In the genomic region with DNA sequence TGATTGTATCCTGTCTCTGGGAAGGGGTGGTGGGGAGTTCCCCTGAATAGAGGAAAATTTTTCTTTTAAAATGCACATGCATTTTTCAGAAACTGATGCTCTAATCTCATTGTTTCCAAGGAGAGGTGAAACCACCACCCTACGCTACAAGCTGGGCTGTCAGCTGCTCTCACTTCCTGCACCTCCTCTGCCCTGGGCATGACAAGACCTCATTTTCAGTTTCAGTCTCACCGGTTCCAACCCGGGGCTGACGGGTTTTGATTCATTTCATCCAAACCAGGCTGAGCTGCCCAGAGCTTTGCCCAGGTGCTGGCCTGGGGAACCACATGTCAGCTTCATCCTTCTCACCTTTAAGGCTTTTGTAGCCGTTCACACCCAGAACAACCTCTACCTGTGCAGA, we compare ENCODE assay signal across 9 cellular contexts.
DNase-seq lines count a peak whose midpoint lies in the region; ATAC-seq lines count a peak whose summit lies in the region.
"Had no signal": no experiment of that assay in that cellular context is flagged by ENCODE, and none has a peak within 500 bp of the region (broad histone marks: within the 10 kb centered on the region; RNA-seq: fewer than 3 reads in every experiment).

No MANE protein-coding gene starts in this region.

- H3K27ac Mint-ChIP-seq in activated CD4-positive, alpha-beta T cell treated with anti-CD3 and anti-CD28 coated beads for 36 hours, result peak overlapping the region; percentile 64
- no peak overlapping the region for H3K27ac Mint-ChIP-seq in activated naive CD4-positive, alpha-beta T cell treated with anti-CD3 and anti-CD28 coated beads for 36 hours

- no peak overlapping the region for H2AFZ ChIP-seq in GM23248

- peaks cover 34% of the 10 kb centered on the region for H3K27me3 Mint-ChIP-seq in activated CD4-positive, alpha-beta T cell treated with anti-CD3 and anti-CD28 coated beads for 36 hours
- peaks cover 37% of the 10 kb centered on the region for H3K27me3 Mint-ChIP-seq in activated naive CD4-positive, alpha-beta T cell treated with anti-CD3 and anti-CD28 coated beads for 36 hours (ENCODE audit: low read depth)

- no peaks in the 10 kb centered on the region for H3K9me2 ChIP-seq in GM23248 (ENCODE audit: insufficient read depth)

- H3K36me3 ChIP-seq in GM23248 (ENCODE audit: low read depth), result no peaks in the 10 kb centered on the region
- H3K36me3 ChIP-seq: SJSA1 had no signal

- H3K27me3 ChIP-seq in GM23248 (replicated peaks; ENCODE audit: insufficient read depth), result peaks cover 37% of the 10 kb centered on the region
- H3K27me3 ChIP-seq: SJSA1 had no signal

- in situ Hi-C loops in GM23248 (cut with MboI), result no loop called here

- CTCF ChIA-PET in activated CD4-positive, alpha-beta T cell treated with anti-CD3 and anti-CD28 coated beads for 36 hours (lab: Charles Lee), result no interaction called here
- CTCF ChIA-PET in activated naive CD4-positive, alpha-beta T cell treated with anti-CD3 and anti-CD28 coated beads for 36 hours (lab: Charles Lee), result no interaction called here

- H3K4me1 ChIP-seq in GM23248 (ENCODE audit: insufficient read depth), result no peaks in the 10 kb centered on the region
- H3K4me1 ChIP-seq: SJSA1 had no signal

- POLR2A ChIA-PET in activated CD4-positive, alpha-beta T cell treated with anti-CD3 and anti-CD28 coated beads for 36 hours (lab: Charles Lee), result interaction anchor here (0.6 kb wide), 1 partner anchor 322 kb away, joined by 4 read pairs; no protein-coding TSS in a partner anchor

- no peak overlapping the region for H3K27ac ChIP-seq in GM23248
- H3K27ac ChIP-seq: SJSA1 had no signal

- no peaks in the 10 kb centered on the region for H3K79me2 ChIP-seq in GM23248 (ENCODE audit: insufficient read depth)

- WGBS in GM23248 (ENCODE audit: low coverage in 1 of 2, low lambda C conversion rate in 2 of 2, missing lambda C conversion rate in 2 of 2), 2 experiments, result 54% methylated on average over 5 of the region's 5 CpGs

- H3K4me3 ChIP-seq in GM23248, result no peak overlapping the region
- H3K4me3 ChIP-seq: SJSA1 had no signal

- H3K9me3 Mint-ChIP-seq in activated CD4-positive, alpha-beta T cell treated with anti-CD3 and anti-CD28 coated beads for 36 hours (ENCODE audit: low read depth), result no peaks in the 10 kb centered on the region
- H3K9me3 Mint-ChIP-seq in activated naive CD4-positive, alpha-beta T cell treated with anti-CD3 and anti-CD28 coated beads for 36 hours, result no peaks in the 10 kb centered on the region

- intact Hi-C loops in activated CD4-positive, alpha-beta T cell treated with anti-CD3 and anti-CD28 coated beads for 36 hours (cut with DNase I, micrococcal nuclease), result loop anchor here in 1 of 2 experiments (1.0 kb wide), 1 partner anchor 23 kb away; no protein-coding TSS in a partner anchor
- intact Hi-C loops in activated naive CD4-positive, alpha-beta T cell treated with anti-CD3 and anti-CD28 coated beads for 36 hours (cut with micrococcal nuclease), result no loop called here

- H4K20me1 ChIP-seq in GM23248 (ENCODE audit: insufficient read depth), result no peaks in the 10 kb centered on the region

- peaks cover 22% of the 10 kb centered on the region for H3K4me1 Mint-ChIP-seq in activated CD4-positive, alpha-beta T cell treated with anti-CD3 and anti-CD28 coated beads for 36 hours
- H3K4me1 Mint-ChIP-seq in activated naive CD4-positive, alpha-beta T cell treated with anti-CD3 and anti-CD28 coated beads for 36 hours (ENCODE audit: low read depth), result peaks cover 16% of the 10 kb centered on the region

- ATAC-seq in activated CD4-positive, alpha-beta T cell treated with anti-CD3 and anti-CD28 coated beads for 36 hours, result peak; percentile 98
- peak; percentile 82 for ATAC-seq in HG03342 (IDR thresholded peaks at IDR 0.05; ENCODE audit: unreplicated experiment)

- no peak overlapping the region for H3K9ac ChIP-seq in GM23248

- H3K9me3 ChIP-seq in GM23248 (ENCODE audit: low read depth), result no peaks in the 10 kb centered on the region
- H3K9me3 ChIP-seq: SJSA1 had no signal

- H3K4me3 Mint-ChIP-seq in activated CD4-positive, alpha-beta T cell treated with anti-CD3 and anti-CD28 coated beads for 36 hours, result peak overlapping the region; percentile 42
- H3K4me3 Mint-ChIP-seq in activated naive CD4-positive, alpha-beta T cell treated with anti-CD3 and anti-CD28 coated beads for 36 hours, result no peak overlapping the region

- peak; percentile 84 for DNase-seq in activated CD4-positive, alpha-beta T cell treated with anti-CD3 and anti-CD28 coated beads for 36 hours
- no peak for DNase-seq in activated CD4-positive, alpha-beta T cell treated with anti-CD3 and anti-CD28 coated beads for 1 hour
- peak; percentile 82 for DNase-seq in activated naive CD4-positive, alpha-beta T cell treated with anti-CD3 and anti-CD28 coated beads for 36 hours
- peak; percentile 13 for DNase-seq in stimulated activated CD8-positive, alpha-beta memory T cell treated with anti-CD3 and anti-CD28 coated beads, Interleukin-7, amount 100 ng/mL, for 24 hours (ENCODE audit: low read depth)
- DNase-seq in GM03348 (ENCODE audit: low spot score) (no peak), GM23248 (no peak), NCI-H1048 (lab: John Stamatoyannopoulos, UW) (no peak)

- no peak overlapping the region for H3K4me2 ChIP-seq in GM23248 (ENCODE audit: unreplicated experiment)

- no peaks in the 10 kb centered on the region for H3F3A ChIP-seq in GM23248 (ENCODE audit: insufficient read depth)

- no peaks in the 10 kb centered on the region for H3K36me3 Mint-ChIP-seq in activated CD4-positive, alpha-beta T cell treated with anti-CD3 and anti-CD28 coated beads for 36 hours (ENCODE audit: low read depth)
- H3K36me3 Mint-ChIP-seq in activated naive CD4-positive, alpha-beta T cell treated with anti-CD3 and anti-CD28 coated beads for 36 hours (ENCODE audit: low read depth), result no peaks in the 10 kb centered on the region

Comparison
In these comparisons a context has a peak if more than half of its experiments do, and no peak if none do; other contexts are left out.
1. DNase-seq: peak in activated CD4-positive, alpha-beta T cell treated with anti-CD3 and anti-CD28 coated beads for 36 hours (single experiment), activated naive CD4-positive, alpha-beta T cell treated with anti-CD3 and anti-CD28 coated beads for 36 hours (single experiment) and stimulated activated CD8-positive, alpha-beta memory T cell treated with anti-CD3 and anti-CD28 coated beads, Interleukin-7, amount 100 ng/mL, for 24 hours (single experiment); none in activated CD4-positive, alpha-beta T cell treated with anti-CD3 and anti-CD28 coated beads for 1 hour (single experiment), GM03348 (single experiment), GM23248 (single experiment) and NCI-H1048 (single experiment).